Comparison of ENCODE assay signal across 8 cellular contexts in genomic region chr12:6532927-6533652, GRCh38. TPM values are rescaled to one million over a fixed set of nuclear protein-coding genes. Genes with fewer than 3 reads are reported as not detected.
A peak's percentile ranks its signal among the peaks of the same experiment; 100 is the strongest.
DNase-seq lines count a peak whose midpoint lies in the region; ATAC-seq, FAIRE-seq and TF ChIP-seq lines count a peak whose summit lies in the region.

No MANE protein-coding gene starts in this region.

- peak overlapping the region; percentile 49 for H3K4me2 ChIP-seq in neural cell (ENCODE audit: low read length)

- H3K4me3 Mint-ChIP-seq in activated naive CD4-positive, alpha-beta T cell treated with anti-CD3 and anti-CD28 coated beads, Interleukin-2, amount 10 ng/mL, durations not matched to agents 7 days and 5 days = peak overlapping the region; percentile 98

- POLR2A ChIA-PET in AG04449 (lab: Yijun Ruan, JAX) = interaction anchor here (0.7 to 1.7 kb wide), 13 partner anchors 8 to 109 kb away, joined by 3 to 21 read pairs (median 4); partner anchors contain the start of genes MRPL51, NOP2 and VAMP1

- H3K4me3 ChIP-seq in AG04449 (ENCODE audit: low read depth, low read length) (peak overlapping the region; percentile 97), gastroesophageal sphincter (peak overlapping the region; percentile 87 to 100), neural cell (ENCODE audit: low read length) (peak overlapping the region; percentile 100), aorta (ENCODE audit: low read length in 2 of 2) (peak overlapping the region; percentile 52 to 60)

- peaks cover 9% of the 10 kb centered on the region for H4K20me1 ChIP-seq in neural cell (ENCODE audit: insufficient read depth)

- H3K27ac ChIP-seq in gastroesophageal sphincter (peak overlapping the region; percentile 90 to 99 (median 96)), neural cell (ENCODE audit: low read length) (peak overlapping the region; percentile 98), aorta (ENCODE audit: low read depth in 1 of 2, low read length in 2 of 2) (peak overlapping the region; percentile 51 to 79)

- WGBS in gastroesophageal sphincter (ENCODE audit: low coverage in 1 of 2), 2 donors = 0% methylated on average over 3 to 12 of the region's 14 CpGs
- 0% methylated on average over 14 of the region's 14 CpGs for WGBS in aorta, 2 donors

- TF ChIP-seq RAD21 in neural cell (conservative IDR thresholded peaks at IDR 0.05) = no peak

- peaks cover 20% of the 10 kb centered on the region for H3K79me2 ChIP-seq in neural cell (replicated peaks; ENCODE audit: insufficient read depth, low read length)

- H3K27ac Mint-ChIP-seq in activated naive CD4-positive, alpha-beta T cell treated with anti-CD3 and anti-CD28 coated beads, Interleukin-2, amount 10 ng/mL, durations not matched to agents 7 days and 5 days = peak overlapping the region; percentile 99

- H3K27me3 Mint-ChIP-seq in activated naive CD4-positive, alpha-beta T cell treated with anti-CD3 and anti-CD28 coated beads, Interleukin-2, amount 10 ng/mL, durations not matched to agents 7 days and 5 days = peaks cover 9% of the 10 kb centered on the region

- peak overlapping the region; percentile 99 for H3K9ac ChIP-seq in neural cell (ENCODE audit: low read length)

- TF ChIP-seq EP300 in gastroesophageal sphincter (IDR thresholded peaks at IDR 0.05) (no peak), neural cell (conservative IDR thresholded peaks at IDR 0.05; ENCODE audit: poor library complexity, severe bottlenecking) (no peak)

- FAIRE-seq in GM12891 (lab: Jason Lieb, UNC) = peak; percentile 85

- peak overlapping the region; percentile 65 for H2AFZ ChIP-seq in neural cell (ENCODE audit: low read depth, low read length)

- intact Hi-C loops in aorta (cut with DNase I) = loop anchor here (2.0 to 5.0 kb wide), 2 partner anchors 40 to 196 kb away; partner anchors contain the start of gene MRPL51 (in 1 of the 2)

- H3K9me2 ChIP-seq in neural cell (ENCODE audit: insufficient read depth, low read length) = no peaks in the 10 kb centered on the region

- no peak for TF ChIP-seq CTCF in AG04449 (IDR thresholded peaks at IDR 0.05; ENCODE audit: insufficient read depth, low read length, missing control alignments)
- no peak for TF ChIP-seq CTCF in gastroesophageal sphincter (IDR thresholded peaks at IDR 0.05)
- no peak for TF ChIP-seq CTCF in neural cell (IDR thresholded peaks at IDR 0.05; ENCODE audit: poor library complexity, severe bottlenecking)

- no peaks in the 10 kb centered on the region for H3K9me3 Mint-ChIP-seq in activated naive CD4-positive, alpha-beta T cell treated with anti-CD3 and anti-CD28 coated beads, Interleukin-2, amount 10 ng/mL, durations not matched to agents 7 days and 5 days

- ATAC-seq in HG03066 (IDR thresholded peaks at IDR 0.05; ENCODE audit: low read depth, unreplicated experiment) (peak; percentile 16), gastroesophageal sphincter (peak; percentile 32), aorta (ENCODE audit: low FRiP score) (peak; percentile 68)

- CTCF ChIA-PET in AG04449 (lab: Yijun Ruan, JAX) = interaction anchor here (1.0 to 2.5 kb wide), 5 partner anchors 20 to 108 kb away, joined by 3 to 15 read pairs (median 3); partner anchors contain the start of gene CD27
- CTCF ChIA-PET in activated naive CD4-positive, alpha-beta T cell treated with anti-CD3 and anti-CD28 coated beads, Interleukin-2, amount 10 ng/mL, durations not matched to agents 7 days and 5 days (lab: Charles Lee) = interaction anchor here (0.7 to 2.2 kb wide), 9 partner anchors 22 to 233 kb away, joined by 3 to 9 read pairs (median 3); partner anchors contain the start of genes MRPL51, PTMS and VAMP1

- no peak for TF ChIP-seq POLR2A in GM12891 (IDR thresholded peaks at IDR 0.05; ENCODE audit: low read depth, low read length)
- TF ChIP-seq POLR2A in gastroesophageal sphincter (IDR thresholded peaks at IDR 0.05) = peak in 1 of 2 donors; percentile 29

- H3K36me3 ChIP-seq in gastroesophageal sphincter (peaks cover 0 to 58% of the 10 kb centered on the region in 2 donors), neural cell (ENCODE audit: insufficient read depth, low read length) (peaks cover 11% of the 10 kb centered on the region), aorta (ENCODE audit: control insufficient read depth in 1 of 2, insufficient read depth in 2 of 2, low read length in 1 of 2) (peaks cover 0 to 15% of the 10 kb centered on the region in 2 donors)

- H3K9me3 ChIP-seq in gastroesophageal sphincter (no peaks in the 10 kb centered on the region), neural cell (ENCODE audit: low read length) (no peaks in the 10 kb centered on the region), aorta (ENCODE audit: control insufficient read depth, low read length) (no peaks in the 10 kb centered on the region)

- no peak for DNase-seq in AG04449 (ENCODE audit: low read depth, low spot score)
- DNase-seq in GM12891 (ENCODE audit: insufficient read length, low spot score) = no peak
- DNase-seq in NCI-H460 (ENCODE audit: extremely low read depth, low read depth) = peak; percentile 60
- DNase-seq in activated naive CD4-positive, alpha-beta T cell treated with anti-CD3 and anti-CD28 coated beads, Interleukin-2, amount 10 ng/mL, durations not matched to agents 7 days and 5 days = peak; percentile 63
- peak; percentile 87 to 89 for DNase-seq in aorta

- H3K4me1 ChIP-seq in gastroesophageal sphincter = peaks cover 0 to 56% (median 34%) of the 10 kb centered on the region in 3 donors
- H3K4me1 ChIP-seq in aorta (ENCODE audit: control insufficient read depth in 1 of 2, insufficient read depth in 2 of 2, low read length in 2 of 2) = no peaks in the 10 kb centered on the region

- H3F3A ChIP-seq in neural cell (ENCODE audit: insufficient read depth, low read length, poor library complexity, severe bottlenecking) = peaks cover 4% of the 10 kb centered on the region

- peaks cover 74% of the 10 kb centered on the region for H3K36me3 Mint-ChIP-seq in activated naive CD4-positive, alpha-beta T cell treated with anti-CD3 and anti-CD28 coated beads, Interleukin-2, amount 10 ng/mL, durations not matched to agents 7 days and 5 days

- H3K27me3 ChIP-seq in gastroesophageal sphincter (no peaks in the 10 kb centered on the region), neural cell (ENCODE audit: insufficient read depth, low read depth, low read length) (no peaks in the 10 kb centered on the region), aorta (ENCODE audit: control insufficient read depth in 1 of 2, insufficient read depth in 2 of 2, low read length in 1 of 2) (peaks cover 0 to 1% of the 10 kb centered on the region in 2 donors)

- peaks cover 50% of the 10 kb centered on the region for H3K4me1 Mint-ChIP-seq in activated naive CD4-positive, alpha-beta T cell treated with anti-CD3 and anti-CD28 coated beads, Interleukin-2, amount 10 ng/mL, durations not matched to agents 7 days and 5 days

TF ChIP-seq in GM12891, 5 proteins besides CTCF, POLR2A, EP300 and RAD21 (continues in another document):
- TF ChIP-seq TAF1 (IDR thresholded peaks at IDR 0.05; ENCODE audit: low read depth, low read length) (0 out of 2 replicates have a peak, but pooled peaks have one; percentile 1), POU2F2 (IDR thresholded peaks at IDR 0.05; ENCODE audit: low read depth, low read length) (no peak), POLR2AphosphoS5 (IDR thresholded peaks at IDR 0.05; ENCODE audit: low read depth, low read length) (0 out of 2 replicates have a peak, but pooled peaks have one; percentile 7)

RNA-seq across cellular contexts. Expression of gene GAPDH, which starts 1.2 kb away (rescaled TPM):
- polyA plus RNA-seq in GM12891 (2012; ENCODE audit: low read depth, missing spikeins) = 8,862 TPM
- 9,568 and 10,591 TPM in 2 replicates for total RNA-seq in NCI-H460 (2014; rRNA removed; shearing (Covaris generic))
- polyA plus RNA-seq in NCI-H460 (2014; cell fraction: nucleus; rRNA removed) = 5,419 and 5,908 TPM in 2 replicates
- 1,000 to 10,000 TPM; 1,868 to 3,239 (median 2,463) TPM for total RNA-seq in gastroesophageal sphincter
- polyA plus RNA-seq in neural cell = 1,673 and 1,838 TPM in 2 replicates
- 1,612 and 1,879 TPM in 2 replicates for polyA minus RNA-seq in neural cell
- total RNA-seq in aorta = 1,000 to 10,000 TPM; 1,856 to 2,021 TPM
- 1,000 to 10,000 TPM; 2,047 to 3,012 TPM for polyA plus RNA-seq in aorta

RNA-seq across cellular contexts. Expression of gene IFFO1, which starts 22.8 kb away (rescaled TPM):
- 9.9 TPM for polyA plus RNA-seq in GM12891 (2012; ENCODE audit: low read depth, missing spikeins)
- 0.15 TPM in 1 of 2 replicates, not detected in the other for total RNA-seq in NCI-H460 (2014; rRNA removed; shearing (Covaris generic))
- polyA plus RNA-seq in NCI-H460 (2014; cell fraction: nucleus; rRNA removed) = not detected in 2 replicates
- 10 to 100 TPM; 16.9 to 27.4 (median 22.1) TPM for total RNA-seq in gastroesophageal sphincter
- 12.0 and 16.9 TPM in 2 replicates for polyA plus RNA-seq in neural cell
- 10.0 and 13.6 TPM in 2 replicates for polyA minus RNA-seq in neural cell
- 10 to 100 TPM; 28.5 to 60.8 TPM for total RNA-seq in aorta
- polyA plus RNA-seq in aorta = 100 to 1,000 TPM in 1 of 2 donors, 10 to 100 TPM in 1; 11.1 to 110 TPM

RNA-seq across cellular contexts. Expression of gene NOP2, which starts 35.0 kb away (rescaled TPM):
- polyA plus RNA-seq in GM12891 (2012; ENCODE audit: low read depth, missing spikeins) = 56.8 TPM
- total RNA-seq in NCI-H460 (2014; rRNA removed; shearing (Covaris generic)) = 54.0 and 58.2 TPM in 2 replicates
- 273 and 295 TPM in 2 replicates for polyA plus RNA-seq in NCI-H460 (2014; cell fraction: nucleus; rRNA removed)
- total RNA-seq in gastroesophageal sphincter (10 to 100 TPM; 22.5 to 49.8 (median 26.8) TPM), aorta (10 to 100 TPM; 24.8 to 27.8 TPM)
- polyA plus RNA-seq in neural cell (30.7 and 38.8 TPM in 2 replicates), aorta (10 to 100 TPM in 1 of 2 donors, 1 to 10 TPM in 1; 5.4 to 18.8 TPM)
- polyA minus RNA-seq in neural cell = 23.9 and 29.6 TPM in 2 replicates

RNA-seq across cellular contexts. Expression of gene NCAPD2, which starts 39.2 kb away (rescaled TPM):
- polyA plus RNA-seq in GM12891 (2012; ENCODE audit: low read depth, missing spikeins) = 48.3 TPM
- 60.2 and 68.4 TPM in 2 replicates for total RNA-seq in NCI-H460 (2014; rRNA removed; shearing (Covaris generic))
- 22.9 and 36.5 TPM in 2 replicates for polyA plus RNA-seq in NCI-H460 (2014; cell fraction: nucleus; rRNA removed)
- total RNA-seq in gastroesophageal sphincter (10 to 100 TPM; 21.2 to 28.0 (median 24.8) TPM), aorta (10 to 100 TPM; 19.9 to 32.8 TPM)
- polyA plus RNA-seq in neural cell (4.5 and 5.6 TPM in 2 replicates), aorta (10 to 100 TPM in 1 of 2 donors, 1 to 10 TPM in 1; 5.1 to 13.2 TPM)
- polyA minus RNA-seq in neural cell = 12.2 and 14.7 TPM in 2 replicates

RNA-seq across cellular contexts. Expression of gene MRPL51, which starts 40.0 kb away (rescaled TPM):
- polyA plus RNA-seq in GM12891 (2012; ENCODE audit: low read depth, missing spikeins) = 236 TPM
- 150 and 183 TPM in 2 replicates for total RNA-seq in NCI-H460 (2014; rRNA removed; shearing (Covaris generic))
- 39.4 and 78.3 TPM in 2 replicates for polyA plus RNA-seq in NCI-H460 (2014; cell fraction: nucleus; rRNA removed)
- total RNA-seq in gastroesophageal sphincter (10 to 100 TPM; 51.0 to 99.3 (median 66.0) TPM), aorta (10 to 100 TPM; 91.8 to 95.5 TPM)
- polyA plus RNA-seq in neural cell (111 and 117 TPM in 2 replicates), aorta (100 to 1,000 TPM; 125 to 283 TPM)
- polyA minus RNA-seq in neural cell = 34.1 and 46.3 TPM in 2 replicates

Comparison
In these comparisons a context has a peak if more than half of its experiments do, and no peak if none do; other contexts are left out.
1. DNase-seq: peak in NCI-H460 (single experiment), activated naive CD4-positive, alpha-beta T cell treated with anti-CD3 and anti-CD28 coated beads, Interleukin-2, amount 10 ng/mL, durations not matched to agents 7 days and 5 days (single experiment) and aorta (2 of 2); none in AG04449 (single experiment) and GM12891 (single experiment).
2. ATAC-seq: peak in every context shown above with its lines; median percentile 68 in aorta; 32 in gastroesophageal sphincter; 16 in HG03066.
3. RNA of gene IFFO1, which starts 22.8 kb away (total RNA-seq): 28.5 to 60.8 TPM in aorta and 16.9 to 27.4 TPM in gastroesophageal sphincter; 0.15 TPM in NCI-H460; every median in the first group is over 10 times any median in the second.
4. Peak in every context shown above with its lines, with median percentiles within 50 percentile points of each other: H3K4me3 ChIP-seq and H3K27ac ChIP-seq.